In genomic region chr10:96858706-96859050, GRCh38 we compare ENCODE assay signal across 9 cellular contexts.
"Had no signal": no experiment of that assay in that cellular context is flagged by ENCODE, and none has a peak within 500 bp of the region (broad histone marks: within the 10 kb centered on the region; RNA-seq: fewer than 3 reads in every experiment).

No MANE protein-coding gene starts in this region.

- H3K9me3 ChIP-seq: colonic mucosa had no signal

- H3K36me3 ChIP-seq: colonic mucosa had no signal

- DNase-seq: activated CD4-positive, alpha-beta T cell treated with anti-CD3 and anti-CD28 coated beads, Interleukin-2, amount 50 U/mL, for 1 hour; activated T-cell treated with anti-CD3 and anti-CD28 coated beads, Interleukin-2, amount 50 U/mL, for 4 hours; colonic mucosa; effector CD4-positive, alpha-beta T cell; SW 1271 had no signal

- H3K9me3 Mint-ChIP-seq: activated T-cell treated with anti-CD3 and anti-CD28 coated beads, Interleukin-2, amount 50 U/mL, for 4 hours; T-helper 2 cell treated with Interferon-gamma antibody and Interleukin-4, amounts not matched to agents 5 μg/mL and 100 μg/mL, for 36 hours; type B pancreatic cell had no signal

- H3K4me3 Mint-ChIP-seq: activated T-cell treated with anti-CD3 and anti-CD28 coated beads, Interleukin-2, amount 50 U/mL, for 4 hours; T-helper 2 cell treated with Interferon-gamma antibody and Interleukin-4, amounts not matched to agents 5 μg/mL and 100 μg/mL, for 36 hours; type B pancreatic cell had no signal

- ATAC-seq: activated T-cell treated with anti-CD3 and anti-CD28 coated beads, Interleukin-2, amount 50 U/mL, for 4 hours had no signal

- H3K27ac ChIP-seq: cardiac muscle cell, colonic mucosa, hepatocyte had no signal

- H2AFZ ChIP-seq: hepatocyte had no signal

- H3K27me3 ChIP-seq: cardiac muscle cell, colonic mucosa, hepatocyte had no signal

- H3K4me3 ChIP-seq: cardiac muscle cell, colonic mucosa, hepatocyte had no signal

- H3K27me3 Mint-ChIP-seq: type B pancreatic cell had no signal

- H3K27ac Mint-ChIP-seq: T-helper 2 cell treated with Interferon-gamma antibody and Interleukin-4, amounts not matched to agents 5 μg/mL and 100 μg/mL, for 36 hours; type B pancreatic cell had no signal

- H3K4me1 ChIP-seq: colonic mucosa had no signal

- H3K4me2 ChIP-seq: hepatocyte had no signal
